ENCODE assay signal across 25 cellular contexts in the genomic region with DNA sequence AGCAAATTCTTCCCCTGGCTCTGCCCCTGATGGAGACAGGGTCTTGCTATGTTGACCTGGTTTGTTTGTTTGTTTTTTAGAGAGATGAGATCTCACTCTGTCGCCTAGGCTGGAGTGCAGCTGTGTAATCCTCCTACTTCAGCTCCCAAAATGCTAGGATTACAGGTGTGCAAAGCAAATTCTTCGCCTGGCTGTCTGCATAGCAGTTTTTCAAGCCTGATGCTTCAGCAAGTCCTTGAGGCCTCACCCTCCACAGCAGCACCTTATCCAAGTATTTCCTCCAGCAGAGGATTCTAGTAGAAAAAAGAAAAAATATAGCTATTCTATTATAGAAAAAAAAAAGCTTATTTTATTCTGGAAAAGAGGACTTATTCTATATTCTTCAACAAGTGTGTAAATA. TPM values are rescaled to one million over a fixed set of nuclear protein-coding genes. Genes with fewer than 3 reads are reported as not detected.
DNase-seq lines count a peak whose midpoint lies in the region; ATAC-seq, FAIRE-seq and TF ChIP-seq lines count a peak whose summit lies in the region.
"Had no signal": no experiment of that assay in that cellular context is flagged by ENCODE, and none has a peak within 500 bp of the region (broad histone marks: within the 10 kb centered on the region; RNA-seq: fewer than 3 reads in every experiment).

No MANE protein-coding gene starts in this region.

- H3K4me1 Mint-ChIP-seq in progenitor cell of endocrine pancreas (ENCODE audit: low read depth) = peaks cover 20% of the 10 kb centered on the region
- H3K4me1 Mint-ChIP-seq: CD4-positive, CD25-positive, alpha-beta regulatory T cell had no signal

- no peak overlapping the region for H3K23ac ChIP-seq in H1 (ENCODE audit: insufficient read length)

- no peak overlapping the region for H2BK12ac ChIP-seq in H1 (ENCODE audit: low read depth, low read length)

- H3K9ac ChIP-seq in HepG2 (ENCODE audit: insufficient read depth, low read depth, low read length) (no peak overlapping the region), H1 (replicated peaks in 1 of 4; ENCODE audit: extremely low read depth in 1 of 4, low read depth in 3 of 4, low read length in 3 of 4) (peak overlapping the region in 1 of 4 experiments; percentile 8; a peak in 1 of 7 replicates)
- H3K9ac ChIP-seq: KMS-11 had no signal

- no peak overlapping the region for H3K56ac ChIP-seq in H1 (replicated peaks; ENCODE audit: insufficient read length, low read depth, low read length)

- H3K4me2 ChIP-seq in HepG2 (ENCODE audit: low read depth, low read length) (peak overlapping the region; percentile 55), H1 (ENCODE audit: insufficient read depth in 1 of 2, low read depth in 2 of 2, low read length in 2 of 2) (no peak overlapping the region)
- H3K4me2 ChIP-seq: KMS-11 had no signal

- no peaks in the 10 kb centered on the region for H4K20me1 ChIP-seq in HepG2 (ENCODE audit: insufficient read depth, low read length)
- no peaks in the 10 kb centered on the region for H4K20me1 ChIP-seq in H1 (replicated peaks in 1 of 2; ENCODE audit: control insufficient read depth in 1 of 2, insufficient read depth in 2 of 2, low read length in 2 of 2)

- 29% methylated on average over 2 of the region's 2 CpGs for WGBS in HepG2 (ENCODE audit: low lambda C conversion rate)
- WGBS in right lobe of liver (ENCODE audit: insufficient coverage, low coverage, low lambda C conversion rate, missing lambda C conversion rate) = 58% methylated on average over 2 of the region's 2 CpGs
- WGBS in H1 (ENCODE audit: extremely low coverage in 1 of 2, insufficient coverage in 1 of 2, insufficient read length in 1 of 2, insufficient replicate concordance in 2 of 2, low coverage in 1 of 2, low lambda C conversion rate in 2 of 2, missing lambda C conversion rate in 1 of 2), 2 experiments = 87% methylated on average over 2 of the region's 2 CpGs; no CpG with 5 or more reads in 1 of the 2 experiments

- no peak overlapping the region for H3K14ac ChIP-seq in H1 (ENCODE audit: insufficient read length)

- TF ChIP-seq RAD21 in HepG2 (CRISPR knock-in tag; IDR thresholded peaks at IDR 0.05) = no peak
- no peak for TF ChIP-seq RAD21 in H1 (IDR thresholded peaks at IDR 0.05 in 1 of 2, conservative IDR thresholded peaks at IDR 0.05 in 1 of 2; ENCODE audit: low read depth in 2 of 2, low read length in 2 of 2)

- BruUV-seq in HepG2 (replicated peaks; lab: Mats Ljungman, UMichigan) = no TSS peak

- no peaks in the 10 kb centered on the region for H3K9me3 ChIP-seq in HepG2 (ENCODE audit: low read length)
- H3K9me3 ChIP-seq in right lobe of liver = no peaks in the 10 kb centered on the region
- no peaks in the 10 kb centered on the region for H3K9me3 ChIP-seq in H1 (ENCODE audit: insufficient read depth in 2 of 2, low read depth in 1 of 2, low read length in 1 of 2)
- H3K9me3 ChIP-seq in upper lobe of right lung = no peaks in the 10 kb centered on the region
- H3K9me3 ChIP-seq: Peyer's patch had no signal

- no peak overlapping the region for H2BK5ac ChIP-seq in H1 (ENCODE audit: low read depth, low read length)

- H4K8ac ChIP-seq in H1 (ENCODE audit: extremely low read depth, insufficient read depth, low read length) = no peak overlapping the region

- no peak overlapping the region for H3K18ac ChIP-seq in H1 (ENCODE audit: extremely low read depth, low read length)

- H2BK120ac ChIP-seq in H1 (replicated peaks; ENCODE audit: low read depth, low read length) = no peak overlapping the region

- no peaks in the 10 kb centered on the region for H3K23me2 ChIP-seq in H1 (ENCODE audit: low read depth, low read length)

- no peak for TF ChIP-seq CTCF in HepG2 (CRISPR knock-in tag; IDR thresholded peaks at IDR 0.05)
- TF ChIP-seq CTCF in right lobe of liver (IDR thresholded peaks at IDR 0.05) = no peak
- no peak for TF ChIP-seq CTCF in H1 (IDR thresholded peaks at IDR 0.05; ENCODE audit: control extremely low read depth in 1 of 3, insufficient read depth in 1 of 3, low read depth in 1 of 3, low read length in 3 of 3)
- TF ChIP-seq CTCF in progenitor cell of endocrine pancreas (IDR thresholded peaks at IDR 0.05; ENCODE audit: unreplicated experiment) = no peak
- no peak for TF ChIP-seq CTCF in upper lobe of right lung (IDR thresholded peaks at IDR 0.05)

- H3K4me3 ChIP-seq in HepG2 (replicated peaks in 1 of 3; ENCODE audit: insufficient read depth in 1 of 3, low read depth in 2 of 3, low read length in 3 of 3) (no peak overlapping the region), right lobe of liver (no peak overlapping the region), H1 (ENCODE audit: extremely low read depth in 1 of 4, insufficient read depth in 2 of 4, low read depth in 3 of 4, low read length in 4 of 4) (no peak overlapping the region), upper lobe of right lung (no peak overlapping the region)
- H3K4me3 ChIP-seq: Peyer's patch had no signal

- no peak overlapping the region for H3K4me3 Mint-ChIP-seq in progenitor cell of endocrine pancreas (ENCODE audit: low read depth)
- H3K4me3 Mint-ChIP-seq: CD4-positive, CD25-positive, alpha-beta regulatory T cell had no signal

- H2AFZ ChIP-seq in HepG2 (ENCODE audit: low read length) = no peak overlapping the region
- H2AFZ ChIP-seq in H1 (ENCODE audit: low read length) = 0 out of 2 replicates have a peak overlapping the region, but pooled peaks have one; percentile 58

- H3K27me3 ChIP-seq in HepG2 (ENCODE audit: control insufficient read depth in 1 of 2, insufficient read depth in 2 of 2, low read length in 2 of 2) = no peaks in the 10 kb centered on the region
- H3K27me3 ChIP-seq in right lobe of liver = no peaks in the 10 kb centered on the region
- no peaks in the 10 kb centered on the region for H3K27me3 ChIP-seq in H1 (replicated peaks in 1 of 4; ENCODE audit: control insufficient read depth in 3 of 4, extremely low read depth in 1 of 4, insufficient read depth in 3 of 4, low read length in 3 of 4)
- no peaks in the 10 kb centered on the region for H3K27me3 ChIP-seq in upper lobe of right lung
- H3K27me3 ChIP-seq: Peyer's patch had no signal

- no peaks in the 10 kb centered on the region for H3K27me3 Mint-ChIP-seq in progenitor cell of endocrine pancreas

- CTCF ChIA-PET in HepG2 (lab: Yijun Ruan, JAX; ENCODE audit: low intra/inter-chr PET ratio, low total read pairs) (no interaction called here), H1 (lab: Charles Lee; ENCODE audit: partially characterized antibody) (interaction anchor here (0.6 to 6.1 kb wide), 8 partner anchors 11 to 393 kb away, joined by 3 to 86 read pairs (median 3); partner anchors contain the start of genes EVI5 and RPL5)

- ATAC-seq in HepG2 (no peak), right lobe of liver (no peak), upper lobe of right lung (peak; percentile 60)
- ATAC-seq: HCT116 had no signal

- H3K4me1 ChIP-seq in HepG2 (ENCODE audit: insufficient read depth, low read length) = peaks cover 38% of the 10 kb centered on the region
- H3K4me1 ChIP-seq in right lobe of liver = peaks cover 0 to 9% (median 0%) of the 10 kb centered on the region in 4 donors
- H3K4me1 ChIP-seq in H1 (replicated peaks in 1 of 4; ENCODE audit: control insufficient read depth in 3 of 4, insufficient read depth in 4 of 4, low read length in 3 of 4) = no peaks in the 10 kb centered on the region
- no peaks in the 10 kb centered on the region for H3K4me1 ChIP-seq in upper lobe of right lung

- in situ Hi-C loops in HepG2 (cut with HindIII; ENCODE audit: extremely low pct_ligation_motif_present, low pct_unique_long_range_greater_than_20kb) = loop anchor here (5.0 kb wide), 1 partner anchor 64 kb away; no protein-coding TSS in a partner anchor

- H3K79me1 ChIP-seq in H1 (ENCODE audit: low read depth, low read length) = no peaks in the 10 kb centered on the region

- no peak overlapping the region for H3K4ac ChIP-seq in H1 (replicated peaks; ENCODE audit: insufficient read length, low read depth, low read length)

- H4K91ac ChIP-seq in H1 (replicated peaks; ENCODE audit: insufficient read length, low read length) = no peak overlapping the region

- no peaks in the 10 kb centered on the region for H3K9me3 Mint-ChIP-seq in progenitor cell of endocrine pancreas (ENCODE audit: low read depth)
- H3K9me3 Mint-ChIP-seq: CD4-positive, CD25-positive, alpha-beta regulatory T cell had no signal

- H2AK5ac ChIP-seq in H1 (ENCODE audit: low read depth, low read length) = no peak overlapping the region

- no peaks in the 10 kb centered on the region for H3K36me3 Mint-ChIP-seq in progenitor cell of endocrine pancreas (ENCODE audit: insufficient read depth)
- H3K36me3 Mint-ChIP-seq: CD4-positive, CD25-positive, alpha-beta regulatory T cell had no signal

- intact Hi-C loops in HepG2 (cut with micrococcal nuclease; ENCODE audit: unreplicated experiment) (no loop called here), right lobe of liver (cut with DNase I) (no loop called here), upper lobe of right lung (cut with DNase I) (no loop called here)

- POLR2A ChIA-PET in HepG2 (lab: Yijun Ruan, JAX) (no interaction called here), H1 (lab: Charles Lee; ENCODE audit: partially characterized antibody) (interaction anchor here (3.5 kb wide), 1 partner anchor 15 kb away, joined by 23 read pairs; the partner anchor contains the start of gene RPL5)

- H4K5ac ChIP-seq in H1 (ENCODE audit: insufficient read length, low read depth, low read length) = no peak overlapping the region

- H3K27ac ChIP-seq in HepG2 (ENCODE audit: extremely low read length, insufficient read depth, low read length) = no peak overlapping the region
- no peak overlapping the region for H3K27ac ChIP-seq in right lobe of liver
- H3K27ac ChIP-seq in H1 (ENCODE audit: low read depth, low read length) = no peak overlapping the region
- H3K27ac ChIP-seq in upper lobe of right lung = no peak overlapping the region
- H3K27ac ChIP-seq: KMS-11 had no signal

- no peak for TF ChIP-seq EP300 in HepG2 (IDR thresholded peaks at IDR 0.05; ENCODE audit: low read depth in 2 of 2, low read length in 2 of 2)
- TF ChIP-seq EP300 in HepG2 (CRISPR knock-in tag; IDR thresholded peaks at IDR 0.05; ENCODE audit: borderline replicate concordance) = no peak
- no peak for TF ChIP-seq EP300 in H1 (IDR thresholded peaks at IDR 0.05; ENCODE audit: borderline replicate concordance in 1 of 2, low read depth in 2 of 2, low read length in 2 of 2)

- H3K79me2 ChIP-seq in HepG2 (ENCODE audit: insufficient read depth, low read length) (no peaks in the 10 kb centered on the region), H1 (ENCODE audit: control insufficient read depth in 1 of 2, insufficient read depth in 2 of 2, low read length in 2 of 2) (no peaks in the 10 kb centered on the region)

- H2BK20ac ChIP-seq in H1 (ENCODE audit: low read length) = no peak overlapping the region

- FAIRE-seq in HepG2 (lab: Jason Lieb, UNC) (no peak), H1 (lab: Jason Lieb, UNC) (no peak)
- FAIRE-seq: GM12892, GM19239, HTR-8/SVneo had no signal

- H2BK15ac ChIP-seq in H1 (ENCODE audit: low read length) = no peak overlapping the region

- no peak for TF ChIP-seq POLR2A in HepG2 (IDR thresholded peaks at IDR 0.05; ENCODE audit: insufficient read depth in 1 of 2, low read depth in 2 of 2, low read length in 2 of 2)
- no peak for TF ChIP-seq POLR2A in right lobe of liver (IDR thresholded peaks at IDR 0.05)
- no peak for TF ChIP-seq POLR2A in H1 (IDR thresholded peaks at IDR 0.05; ENCODE audit: control extremely low read depth in 1 of 2, low read depth in 2 of 2, low read length in 2 of 2)

- peak overlapping the region; percentile 81 for H3K27ac Mint-ChIP-seq in progenitor cell of endocrine pancreas
- H3K27ac Mint-ChIP-seq: CD4-positive, CD25-positive, alpha-beta regulatory T cell had no signal

- DNase-seq in HepG2 (ENCODE audit: low spot score) (no peak), right lobe of liver (no peak), H1 (ENCODE audit: low read depth in 1 of 2, low spot score in 2 of 2) (no peak), progenitor cell of endocrine pancreas (ENCODE audit: low spot score, unreplicated experiment) (no peak), upper lobe of right lung (no peak), MV-4-11 (lab: John Stamatoyannopoulos, UW) (no peak), nucleus accumbens (lab: John Stamatoyannopoulos, UW) (no peak)
- no peak for DNase-seq in central memory CD4-positive, alpha-beta T cell
- DNase-seq: CD4-positive, CD25-positive, alpha-beta regulatory T cell; DMS79 treated with DMSO at 0.1 percent for 48 hours; GF-D8; MM.1S; NCI-H1048; NCI-H1417; NCI-H1694; NCI-H2029 treated with DMSO at 0.1 percent for 48 hours; NCI-H2227 treated with DMSO at 0.1 percent for 48 hours; NCI-H69; Peyer's patch; SHP77 treated with DMSO at 0.1 percent for 48 hours had no signal

- H3K36me3 ChIP-seq in HepG2 (replicated peaks in 1 of 2; ENCODE audit: control insufficient read depth in 1 of 2, insufficient read depth in 2 of 2, low read length in 2 of 2) = no peaks in the 10 kb centered on the region
- no peaks in the 10 kb centered on the region for H3K36me3 ChIP-seq in right lobe of liver
- H3K36me3 ChIP-seq in H1 (ENCODE audit: control insufficient read depth in 2 of 4, insufficient read depth in 4 of 4, low read length in 3 of 4) = no peaks in the 10 kb centered on the region
- H3K36me3 ChIP-seq in upper lobe of right lung = no peaks in the 10 kb centered on the region
- H3K36me3 ChIP-seq: Peyer's patch had no signal

RNA-seq across cellular contexts. Expression of gene RPL5, which starts 15.1 kb away (rescaled TPM):
- total RNA-seq in HepG2 (2016; rRNA removed; fragmentation: Illumina TruSeq; extraction: Trizol) (2,304 and 2,854 TPM in 2 replicates), right lobe of liver (100 to 1,000 TPM; 225 to 532 (median 294) TPM), progenitor cell of endocrine pancreas (1,364 and 1,423 TPM in 2 replicates), upper lobe of right lung (711 TPM)
- 2,679 and 3,195 TPM in 2 replicates for total RNA-seq in HepG2 (2016; cell fraction: cytosol; rRNA removed; fragmentation: Illumina TruSeq; extraction: Trizol; ENCODE audit: low read depth)
- 2,274 and 2,770 TPM in 2 replicates for total RNA-seq in HepG2 (2016; cell fraction: insoluble cytoplasmic fraction; rRNA removed; fragmentation: Illumina TruSeq; extraction: Trizol)
- total RNA-seq in HepG2 (2016; cell fraction: membrane; rRNA removed; fragmentation: Illumina TruSeq; extraction: Trizol) = 4,681 and 5,440 TPM in 2 replicates
- total RNA-seq in HepG2 (2016; cell fraction: nucleus; rRNA removed; fragmentation: Illumina TruSeq; extraction: Trizol) = 835 and 930 TPM in 2 replicates
- polyA plus RNA-seq in HepG2 (2011; rRNA removed) (2,158 and 2,520 TPM in 2 replicates), H1 (2011; rRNA removed) (945 and 2,034 TPM in 2 replicates)
- 1,791 and 2,684 TPM in 2 replicates for polyA plus RNA-seq in HepG2 (2011; cell fraction: cytosol; rRNA removed)
- 439 and 543 TPM in 2 replicates for polyA plus RNA-seq in HepG2 (2011; cell fraction: nucleus; rRNA removed)
- polyA plus RNA-seq in HepG2 (2012) = 3,634 and 4,341 TPM in 2 replicates
- polyA plus RNA-seq in HepG2 (2016; cell fraction: cytosol; fragmentation: Illumina TruSeq; extraction: Trizol; ENCODE audit: low read depth) = 2,391 and 2,662 TPM in 2 replicates
- 2,258 and 2,332 TPM in 2 replicates for polyA plus RNA-seq in HepG2 (2016; cell fraction: insoluble cytoplasmic fraction; fragmentation: Illumina TruSeq; extraction: Trizol; ENCODE audit: low read depth)
- 3,797 and 4,128 TPM in 2 replicates for polyA plus RNA-seq in HepG2 (2016; cell fraction: membrane; fragmentation: Illumina TruSeq; extraction: Trizol; ENCODE audit: low read depth)
- polyA plus RNA-seq in HepG2 (2016; cell fraction: nucleus; fragmentation: Illumina TruSeq; extraction: Trizol; ENCODE audit: insufficient read depth, low read depth) = 1,172 and 1,187 TPM in 2 replicates
- 995 and 1,624 TPM in 2 replicates for polyA minus RNA-seq in HepG2 (2011; rRNA and poly(A)+ RNA removed; ENCODE audit: low replicate concordance)
- 597 and 687 TPM in 2 replicates for polyA minus RNA-seq in HepG2 (2011; cell fraction: cytosol; rRNA and poly(A)+ RNA removed)
- 346 and 489 TPM in 2 replicates for polyA minus RNA-seq in HepG2 (2011; cell fraction: nucleus; rRNA and poly(A)+ RNA removed)
- 1,464 and 1,506 TPM in 2 replicates for total RNA-seq in H1 (2021; fragmentation: NEBNext Ultra II Directional; extraction: Animal tissue kit (Norgen Biotek cat#: 25700))
- 2,075 TPM for polyA plus RNA-seq in H1 (2011; cell fraction: cytosol; rRNA removed)
- polyA plus RNA-seq in H1 (2011; cell fraction: nucleus; rRNA removed) = 1,548 TPM
- 2,228 to 3,798 TPM (median 2,465 TPM) in 4 replicates for polyA plus RNA-seq in H1 (2012, experiment 1 of 2)
- polyA plus RNA-seq in H1 (2012, experiment 2 of 2) = 744 TPM
- 5,108 TPM for polyA plus RNA-seq in H1 (2013, experiment 1 of 2)
- 4,994 TPM for polyA plus RNA-seq in H1 (2013, experiment 2 of 2)
- polyA minus RNA-seq in H1 (2011; rRNA and poly(A)+ RNA removed) = 1,367 and 1,617 TPM in 2 replicates
- 467 TPM for polyA minus RNA-seq in H1 (2011; cell fraction: cytosol; rRNA and poly(A)+ RNA removed)
- polyA minus RNA-seq in H1 (2011; cell fraction: nucleus; rRNA and poly(A)+ RNA removed) = 1,625 TPM

RNA-seq across cellular contexts. Expression of gene EVI5, which starts 31.8 kb away (rescaled TPM):
- total RNA-seq in HepG2 (2016; rRNA removed; fragmentation: Illumina TruSeq; extraction: Trizol) (12.6 and 17.5 TPM in 2 replicates), right lobe of liver (10 to 100 TPM; 12.8 to 27.7 (median 19.0) TPM), progenitor cell of endocrine pancreas (30.3 and 32.1 TPM in 2 replicates), upper lobe of right lung (43.7 TPM)
- total RNA-seq in HepG2 (2016; cell fraction: cytosol; rRNA removed; fragmentation: Illumina TruSeq; extraction: Trizol; ENCODE audit: low read depth) = 27.4 and 31.9 TPM in 2 replicates
- 13.3 and 18.2 TPM in 2 replicates for total RNA-seq in HepG2 (2016; cell fraction: insoluble cytoplasmic fraction; rRNA removed; fragmentation: Illumina TruSeq; extraction: Trizol)
- total RNA-seq in HepG2 (2016; cell fraction: membrane; rRNA removed; fragmentation: Illumina TruSeq; extraction: Trizol) = 12.8 and 14.6 TPM in 2 replicates
- 24.1 and 25.1 TPM in 2 replicates for total RNA-seq in HepG2 (2016; cell fraction: nucleus; rRNA removed; fragmentation: Illumina TruSeq; extraction: Trizol)
- polyA plus RNA-seq in HepG2 (2011; rRNA removed) (3.6 and 4.0 TPM in 2 replicates), H1 (2011; rRNA removed) (1.1 and 1.7 TPM in 2 replicates)
- 2.4 and 2.8 TPM in 2 replicates for polyA plus RNA-seq in HepG2 (2011; cell fraction: cytosol; rRNA removed)
- polyA plus RNA-seq in HepG2 (2011; cell fraction: nucleus; rRNA removed) = 1.9 and 2.6 TPM in 2 replicates
- 2.4 and 3.1 TPM in 2 replicates for polyA plus RNA-seq in HepG2 (2012)
- 0.24 and 0.27 TPM in 2 replicates for polyA plus RNA-seq in HepG2 (2016; cell fraction: cytosol; fragmentation: Illumina TruSeq; extraction: Trizol; ENCODE audit: low read depth)
- polyA plus RNA-seq in HepG2 (2016; cell fraction: insoluble cytoplasmic fraction; fragmentation: Illumina TruSeq; extraction: Trizol; ENCODE audit: low read depth) = 7.3 and 10.4 TPM in 2 replicates
- 1.1 and 1.3 TPM in 2 replicates for polyA plus RNA-seq in HepG2 (2016; cell fraction: membrane; fragmentation: Illumina TruSeq; extraction: Trizol; ENCODE audit: low read depth)
- 6.1 and 7.9 TPM in 2 replicates for polyA plus RNA-seq in HepG2 (2016; cell fraction: nucleus; fragmentation: Illumina TruSeq; extraction: Trizol; ENCODE audit: insufficient read depth, low read depth)
- 4.4 and 9.0 TPM in 2 replicates for polyA minus RNA-seq in HepG2 (2011; rRNA and poly(A)+ RNA removed; ENCODE audit: low replicate concordance)
- 7.7 and 10.7 TPM in 2 replicates for polyA minus RNA-seq in HepG2 (2011; cell fraction: cytosol; rRNA and poly(A)+ RNA removed)
- polyA minus RNA-seq in HepG2 (2011; cell fraction: nucleus; rRNA and poly(A)+ RNA removed) = 26.5 and 26.9 TPM in 2 replicates
- total RNA-seq in H1 (2021; fragmentation: NEBNext Ultra II Directional; extraction: Animal tissue kit (Norgen Biotek cat#: 25700)) = 13.7 TPM in 2 replicates
- polyA plus RNA-seq in H1 (2011; cell fraction: cytosol; rRNA removed) = 3.0 TPM
- polyA plus RNA-seq in H1 (2011; cell fraction: nucleus; rRNA removed) = 6.4 TPM
- 2.0 to 4.4 TPM (median 2.8 TPM) in 4 replicates for polyA plus RNA-seq in H1 (2012, experiment 1 of 2)
- polyA plus RNA-seq in H1 (2012, experiment 2 of 2) = 0.07 TPM
- polyA plus RNA-seq in H1 (2013, experiment 1 of 2) = 4.4 TPM
- 4.7 TPM for polyA plus RNA-seq in H1 (2013, experiment 2 of 2)
- 3.6 and 4.5 TPM in 2 replicates for polyA minus RNA-seq in H1 (2011; rRNA and poly(A)+ RNA removed)
- 6.9 TPM for polyA minus RNA-seq in H1 (2011; cell fraction: cytosol; rRNA and poly(A)+ RNA removed)
- polyA minus RNA-seq in H1 (2011; cell fraction: nucleus; rRNA and poly(A)+ RNA removed) = 19.8 TPM
